ENCODE assay signal across 17 cellular contexts in genomic region chrX:123121241-123121640, GRCh38.
DNase-seq lines count a peak whose midpoint lies in the region; ATAC-seq and TF ChIP-seq lines count a peak whose summit lies in the region.
"Had no signal": no experiment of that assay in that cellular context is flagged by ENCODE, and none has a peak within 500 bp of the region (broad histone marks: within the 10 kb centered on the region; RNA-seq: fewer than 3 reads in every experiment).

No MANE protein-coding gene starts in this region.

- no peaks in the 10 kb centered on the region for H3K36me3 Mint-ChIP-seq in natural killer cell
- H3K36me3 Mint-ChIP-seq: CD14-positive monocyte had no signal

- no peak overlapping the region for H2AFZ ChIP-seq in osteoblast (ENCODE audit: low read length)

- TF ChIP-seq CTCF in epithelial cell of esophagus (IDR thresholded peaks at IDR 0.05; ENCODE audit: insufficient read depth, low read depth, low read length, missing control alignments) (no peak), osteoblast (IDR thresholded peaks at IDR 0.05; ENCODE audit: extremely low read depth, low read depth, low read length) (no peak), natural killer cell (IDR thresholded peaks at IDR 0.05) (no peak)

- H3K27ac Mint-ChIP-seq in natural killer cell, result no peak overlapping the region

- H3K4me3 ChIP-seq in epithelial cell of esophagus (ENCODE audit: low read length) (no peak overlapping the region), osteoblast (ENCODE audit: insufficient read depth, low read length) (no peak overlapping the region)
- H3K4me3 ChIP-seq: K562, SK-N-MC had no signal

- H4K20me1 ChIP-seq in osteoblast (ENCODE audit: insufficient read depth, low read length), result no peaks in the 10 kb centered on the region

- ATAC-seq in natural killer cell (no peak), GM21526 (IDR thresholded peaks at IDR 0.05; ENCODE audit: low FRiP score, unreplicated experiment) (no peak)
- ATAC-seq: K562 had no signal

- H3K9me3 ChIP-seq in osteoblast (ENCODE audit: low read depth, low read length), result no peaks in the 10 kb centered on the region

- no peaks in the 10 kb centered on the region for H3K36me3 ChIP-seq in osteoblast (ENCODE audit: insufficient read depth, low read length)

- no peak overlapping the region for H3K4me2 ChIP-seq in osteoblast (ENCODE audit: insufficient read depth, low read length)

- H3K4me3 Mint-ChIP-seq in natural killer cell, result no peak overlapping the region
- H3K4me3 Mint-ChIP-seq: CD14-positive monocyte had no signal

- peak; percentile 20 for DNase-seq in GM03348 (ENCODE audit: low spot score)
- DNase-seq in RPMI7951 (ENCODE audit: low read depth), result peak; percentile 76
- DNase-seq in epithelial cell of esophagus (ENCODE audit: low read depth), result peak; percentile 66
- peak; percentile 21 for DNase-seq in osteoblast (ENCODE audit: insufficient read length, low spot score, missing footprints)
- no peak for DNase-seq in natural killer cell
- no peak for DNase-seq in cerebellum (ENCODE audit: low spot score)
- DNase-seq in stimulated activated CD8-positive, alpha-beta memory T cell treated with anti-CD3 and anti-CD28 coated beads, Interleukin-4, amount 100 ng/mL, for 48 hours, result no peak
- DNase-seq: DMS79 treated with DMSO at 0.1 percent for 48 hours; MV-4-11; NCI-H1694 treated with DMSO at 0.1 percent for 48 hours; NCI-H748 treated with DMSO at 0.1 percent for 48 hours; NK-92 treated with Interleukin-12 subunit alpha and Interleukin-12 subunit beta, amount 100 ng/mL, for 24 hours; Right ventricle myocardium superior had no signal

- H3K27ac ChIP-seq in osteoblast (ENCODE audit: low read depth, low read length), result no peak overlapping the region
- H3K27ac ChIP-seq: SK-N-MC had no signal

- intact Hi-C loops in natural killer cell (cut with micrococcal nuclease), result no loop called here

- H3K4me1 ChIP-seq in osteoblast (ENCODE audit: insufficient read depth, low read length), result no peaks in the 10 kb centered on the region

- no peaks in the 10 kb centered on the region for H3K79me2 ChIP-seq in osteoblast (ENCODE audit: insufficient read depth, low read length)

- H3K9me3 Mint-ChIP-seq in natural killer cell, result peaks cover 5 to 7% of the 10 kb centered on the region in 2 donors

- H3K4me1 Mint-ChIP-seq in natural killer cell, result no peaks in the 10 kb centered on the region
- H3K4me1 Mint-ChIP-seq: CD14-positive monocyte had no signal

- no peaks in the 10 kb centered on the region for H3K27me3 ChIP-seq in osteoblast (ENCODE audit: insufficient read depth, low read length)

- H3K27me3 Mint-ChIP-seq in natural killer cell (ENCODE audit: low read depth in 2 of 2), result no peaks in the 10 kb centered on the region

Comparison
In these comparisons a context has a peak if more than half of its experiments do, and no peak if none do; other contexts are left out.
1. DNase-seq: peak in GM03348 (single experiment), RPMI7951 (single experiment), epithelial cell of esophagus (single experiment) and osteoblast (single experiment); none in natural killer cell (single experiment), cerebellum (single experiment) and stimulated activated CD8-positive, alpha-beta memory T cell treated with anti-CD3 and anti-CD28 coated beads, Interleukin-4, amount 100 ng/mL, for 48 hours (single experiment).